In the genomic region with DNA sequence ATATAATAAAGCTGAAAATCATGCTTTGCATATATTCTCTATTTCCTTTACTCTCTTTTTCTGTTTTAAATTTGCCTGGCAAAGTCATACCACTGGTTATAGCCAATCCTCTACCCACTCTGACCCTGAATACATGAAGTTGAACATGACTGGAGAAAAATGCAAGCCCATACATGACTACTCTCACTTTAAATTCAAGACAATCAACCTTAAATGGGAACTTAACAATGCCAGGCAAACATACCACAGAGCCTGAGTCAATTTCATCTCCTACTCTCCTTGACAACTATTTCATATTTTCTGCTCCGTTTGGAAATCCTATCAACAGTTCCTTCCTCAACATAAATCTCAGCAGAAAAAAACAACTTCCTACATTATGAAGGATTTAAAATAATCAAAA, we compare ENCODE assay signal across 1 cellular context.
TF ChIP-seq lines count a peak whose summit lies in the region.

No MANE protein-coding gene starts in this region.

TF ChIP-seq in GM23338, 12 proteins besides CTCF, POLR2A, EP300 and RAD21 (continued from another document):
- TF ChIP-seq JUNB (IDR thresholded peaks at IDR 0.05; ENCODE audit: unreplicated experiment) (no peak), ZNF331 (CRISPR knock-in tag; IDR thresholded peaks at IDR 0.05; ENCODE audit: low read depth) (no peak)
